Comparison of ENCODE assay signal across 9 cellular contexts in genomic region chr6:158666637-158667359, GRCh38. TPM values are rescaled to one million over a fixed set of nuclear protein-coding genes. Genes with fewer than 3 reads are reported as not detected.
A peak's percentile ranks its signal among the peaks of the same experiment; 100 is the strongest.
DNase-seq lines count a peak whose midpoint lies in the region; ATAC-seq and TF ChIP-seq lines count a peak whose summit lies in the region.
"Had no signal": no experiment of that assay in that cellular context is flagged by ENCODE, and none has a peak within 500 bp of the region (broad histone marks: within the 10 kb centered on the region; RNA-seq: fewer than 3 reads in every experiment).

No MANE protein-coding gene starts in this region.

- peak; percentile 33 for DNase-seq in activated CD8-positive, alpha-beta memory T cell treated with anti-CD3 and anti-CD28 coated beads for 24 hours
- DNase-seq in activated CD8-positive, alpha-beta memory T cell treated with anti-CD3 and anti-CD28 coated beads, Interleukin-2, amount 50 U/mL, for 4 hours = no peak
- peak; percentile 26 for DNase-seq in activated CD8-positive, alpha-beta memory T cell treated with anti-CD3 and anti-CD28 coated beads, Interleukin-2, amount 10 ng/mL, durations not matched to agents 7 days and 5 days
- DNase-seq in left kidney (ENCODE audit: low read depth, low spot score) = peak; percentile 69
- no peak for DNase-seq in transverse colon
- no peak for DNase-seq in nucleus accumbens (lab: John Stamatoyannopoulos, UW)
- no peak for DNase-seq in iPS-NIHi7 (ENCODE audit: extremely low spot score)
- DNase-seq: CD4-positive, CD25-positive, alpha-beta regulatory T cell had no signal

- H3K36me3 ChIP-seq in transverse colon = no peaks in the 10 kb centered on the region

- no peak overlapping the region for H3K4me3 ChIP-seq in transverse colon

- no peak for ATAC-seq in activated CD8-positive, alpha-beta memory T cell treated with anti-CD3 and anti-CD28 coated beads, Interleukin-2, amount 10 ng/mL, durations not matched to agents 7 days and 5 days
- no peak for ATAC-seq in GM18870 (IDR thresholded peaks at IDR 0.05; ENCODE audit: unreplicated experiment)

- peak overlapping the region; percentile 29 for H3K27ac Mint-ChIP-seq in activated CD8-positive, alpha-beta memory T cell treated with anti-CD3 and anti-CD28 coated beads, Interleukin-2, amount 10 ng/mL, durations not matched to agents 7 days and 5 days

- H3K4me1 ChIP-seq in transverse colon = peaks cover 0 to 23% (median 10%) of the 10 kb centered on the region in 4 donors

- intact Hi-C loops in transverse colon (cut with DNase I; ENCODE audit: low total_unique reads) = no loop called here

- no peaks in the 10 kb centered on the region for H3K27me3 Mint-ChIP-seq in activated CD8-positive, alpha-beta memory T cell treated with anti-CD3 and anti-CD28 coated beads, Interleukin-2, amount 10 ng/mL, durations not matched to agents 7 days and 5 days
- H3K27me3 Mint-ChIP-seq: CD4-positive, CD25-positive, alpha-beta regulatory T cell had no signal

- H3K4me3 Mint-ChIP-seq in activated CD8-positive, alpha-beta memory T cell treated with anti-CD3 and anti-CD28 coated beads, Interleukin-2, amount 10 ng/mL, durations not matched to agents 7 days and 5 days = no peak overlapping the region
- H3K4me3 Mint-ChIP-seq: CD4-positive, CD25-positive, alpha-beta regulatory T cell had no signal

- H3K9me3 Mint-ChIP-seq in activated CD8-positive, alpha-beta memory T cell treated with anti-CD3 and anti-CD28 coated beads, Interleukin-2, amount 10 ng/mL, durations not matched to agents 7 days and 5 days (ENCODE audit: low read depth) = no peaks in the 10 kb centered on the region
- H3K9me3 Mint-ChIP-seq: CD4-positive, CD25-positive, alpha-beta regulatory T cell had no signal

- peak overlapping the region in 2 of 4 donors; percentile 36 to 64 for H3K27ac ChIP-seq in transverse colon

- CTCF ChIA-PET in activated CD8-positive, alpha-beta memory T cell treated with anti-CD3 and anti-CD28 coated beads, Interleukin-2, amount 10 ng/mL, durations not matched to agents 7 days and 5 days (lab: Charles Lee) = no interaction called here

- H3K9me3 ChIP-seq in transverse colon = no peaks in the 10 kb centered on the region

- H3K27me3 ChIP-seq in transverse colon = no peaks in the 10 kb centered on the region

- H3K36me3 Mint-ChIP-seq in activated CD8-positive, alpha-beta memory T cell treated with anti-CD3 and anti-CD28 coated beads, Interleukin-2, amount 10 ng/mL, durations not matched to agents 7 days and 5 days = peaks cover 63% of the 10 kb centered on the region

- peak; percentile 38 for TF ChIP-seq EP300 in transverse colon (IDR thresholded peaks at IDR 0.05; ENCODE audit: low read depth)

- in situ Hi-C loops in transverse colon (cut with MboI; ENCODE audit: low pct_ligation_motif_present in 1 of 4, low pct_unique_long_range_greater_than_20kb in 1 of 4, low sequenced_read_pairs in 3 of 4) = no loop called here

- no peak for TF ChIP-seq CTCF in transverse colon (IDR thresholded peaks at IDR 0.05)

- TF ChIP-seq POLR2A in transverse colon (IDR thresholded peaks at IDR 0.05) = no peak

- peaks cover 16% of the 10 kb centered on the region for H3K4me1 Mint-ChIP-seq in activated CD8-positive, alpha-beta memory T cell treated with anti-CD3 and anti-CD28 coated beads, Interleukin-2, amount 10 ng/mL, durations not matched to agents 7 days and 5 days

- whole genome bisulfite sequencing in transverse colon (ENCODE audit: low coverage in 1 of 2), 2 donors = 50 to 85% methylated on average over 3 to 14 of the region's 14 CpGs

RNA-seq across cellular contexts. Expression of gene SYTL3, which starts 16.9 kb away (rescaled TPM):
- 100 to 1,000 TPM; 106 to 112 TPM for total RNA-seq in activated CD8-positive, alpha-beta memory T cell treated with anti-CD3 and anti-CD28 coated beads, Interleukin-2, amount 10 ng/mL, durations not matched to agents 7 days and 5 days
- 1 to 10 TPM; 2.4 to 6.4 (median 2.9) TPM for total RNA-seq in transverse colon

RNA-seq across cellular contexts. Expression of gene DYNLT1, which starts 22.3 kb away (rescaled TPM):
- total RNA-seq in activated CD8-positive, alpha-beta memory T cell treated with anti-CD3 and anti-CD28 coated beads, Interleukin-2, amount 10 ng/mL, durations not matched to agents 7 days and 5 days = 100 to 1,000 TPM; 109 to 120 TPM
- 100 to 1,000 TPM in 2 of 4 donors, 10 to 100 TPM in 1, 1 to 10 TPM in 1; 2.8 to 104 (median 75.5) TPM for total RNA-seq in transverse colon

Comparison
In these comparisons a context has a peak if more than half of its experiments do, and no peak if none do; other contexts are left out.
1. DNase-seq: peak in activated CD8-positive, alpha-beta memory T cell treated with anti-CD3 and anti-CD28 coated beads for 24 hours (single experiment), activated CD8-positive, alpha-beta memory T cell treated with anti-CD3 and anti-CD28 coated beads, Interleukin-2, amount 10 ng/mL, durations not matched to agents 7 days and 5 days (single experiment) and left kidney (single experiment); none in activated CD8-positive, alpha-beta memory T cell treated with anti-CD3 and anti-CD28 coated beads, Interleukin-2, amount 50 U/mL, for 4 hours (single experiment), transverse colon (single experiment), nucleus accumbens (0 of 56) and iPS-NIHi7 (single experiment).
2. RNA of gene SYTL3, which starts 16.9 kb away (total RNA-seq): 106 to 112 TPM in activated CD8-positive, alpha-beta memory T cell treated with anti-CD3 and anti-CD28 coated beads, Interleukin-2, amount 10 ng/mL, durations not matched to agents 7 days and 5 days; 2.4 to 6.4 TPM in transverse colon; every median in the first group is over 10 times any median in the second.